ENCODE assay signal across 18 cellular contexts in the genomic region with DNA sequence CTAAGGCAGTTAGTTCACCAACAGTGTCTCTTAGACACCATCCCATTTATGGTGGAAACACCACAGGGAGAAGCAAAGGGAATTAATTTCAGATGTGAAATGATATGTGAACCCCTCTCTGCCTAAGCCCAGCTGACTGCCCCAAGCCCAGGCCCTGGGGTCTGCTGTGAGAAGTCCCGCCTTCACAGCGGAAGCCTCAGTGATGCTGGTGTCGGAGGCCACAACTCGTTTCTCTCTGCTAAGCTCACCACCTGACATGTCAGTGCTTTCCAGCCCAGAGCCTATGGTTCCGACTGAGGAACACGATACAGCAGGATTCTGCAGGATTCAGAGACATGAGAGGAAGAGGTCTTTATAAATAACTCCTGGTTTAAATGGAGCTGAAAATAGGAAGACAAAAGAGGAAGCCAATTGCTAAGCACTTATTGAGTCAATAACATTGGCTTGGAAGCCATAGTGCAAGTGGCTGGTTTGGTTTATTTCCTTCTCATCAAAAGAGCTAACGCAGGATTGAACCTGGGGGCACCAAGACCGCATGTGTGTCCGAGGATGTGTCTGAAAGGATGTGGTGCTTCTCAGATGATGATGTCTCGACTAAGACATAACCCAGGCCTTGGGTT. TPM values are rescaled to one million over a fixed set of nuclear protein-coding genes. Genes with fewer than 3 reads are reported as not detected.
"Had no signal": no experiment of that assay in that cellular context is flagged by ENCODE, and none has a peak within 500 bp of the region (broad histone marks: within the 10 kb centered on the region; RNA-seq: fewer than 3 reads in every experiment).

No MANE protein-coding gene starts in this region.

- DNase-seq: activated CD4-positive, alpha-beta memory T cell treated with anti-CD3 and anti-CD28 coated beads, Interleukin-2, amount 10 ng/mL, durations not matched to agents 7 days and 5 days; activated CD4-positive, alpha-beta T cell treated with anti-CD3 and anti-CD28 coated beads for 36 hours; activated effector memory CD4-positive, alpha-beta T cell treated with anti-CD3 and anti-CD28 coated beads, Interleukin-2, amount 50 U/mL, for 16 hours; activated T-cell treated with anti-CD3 and anti-CD28 coated beads, Interleukin-2, amount 50 U/mL, for 48 hours; dorsolateral prefrontal cortex; endodermal cell; heart left ventricle; mesendoderm; nucleus accumbens; stimulated activated CD4-positive, alpha-beta T cell treated with anti-CD3 and anti-CD28 coated beads, Interleukin-15, amount 100 ng/mL, for 24 hours; stimulated activated CD4-positive, alpha-beta T cell treated with anti-CD3 and anti-CD28 coated beads, Interleukin-4, amount 100 ng/mL, for 24 hours; stimulated activated naive CD4-positive, alpha-beta T cell treated with Interleukin-2 at 50 U/mL for 16 hours; transverse colon had no signal

- H3K36me3 ChIP-seq: transverse colon, vagina had no signal

- H3K4me1 ChIP-seq: transverse colon, vagina had no signal

- FAIRE-seq: frontal cortex had no signal

- H3K27me3 ChIP-seq: dorsolateral prefrontal cortex, heart left ventricle, transverse colon, vagina had no signal

- H3K4me1 Mint-ChIP-seq: activated CD4-positive, alpha-beta memory T cell treated with anti-CD3 and anti-CD28 coated beads, Interleukin-2, amount 10 ng/mL, durations not matched to agents 7 days and 5 days; activated CD4-positive, alpha-beta T cell treated with anti-CD3 and anti-CD28 coated beads for 36 hours; endodermal cell had no signal

- H3K4me3 ChIP-seq: dorsolateral prefrontal cortex, heart left ventricle, transverse colon, vagina had no signal

- H3K27ac Mint-ChIP-seq: activated CD4-positive, alpha-beta memory T cell treated with anti-CD3 and anti-CD28 coated beads, Interleukin-2, amount 10 ng/mL, durations not matched to agents 7 days and 5 days; activated CD4-positive, alpha-beta T cell treated with anti-CD3 and anti-CD28 coated beads for 36 hours; activated naive CD4-positive, alpha-beta T cell treated with anti-CD3 and anti-CD28 coated beads, Interleukin-2, amount 50 U/mL, for 72 hours; endodermal cell; nephron had no signal

- H3K4me3 Mint-ChIP-seq: activated CD4-positive, alpha-beta memory T cell treated with anti-CD3 and anti-CD28 coated beads, Interleukin-2, amount 10 ng/mL, durations not matched to agents 7 days and 5 days; activated CD4-positive, alpha-beta T cell treated with anti-CD3 and anti-CD28 coated beads for 36 hours; endodermal cell; nephron had no signal

- H3K27ac ChIP-seq: heart left ventricle, transverse colon, vagina had no signal

- H3K9me3 ChIP-seq: heart left ventricle, transverse colon, vagina had no signal

- ATAC-seq: activated CD4-positive, alpha-beta T cell treated with anti-CD3 and anti-CD28 coated beads for 36 hours; activated naive CD4-positive, alpha-beta T cell treated with anti-CD3 and anti-CD28 coated beads, Interleukin-2, amount 50 U/mL, for 72 hours; heart left ventricle had no signal

RNA-seq across cellular contexts. Expression of gene LOXHD1, which starts 21.9 kb away (rescaled TPM):
- total RNA-seq: activated CD4-positive, alpha-beta memory T cell treated with anti-CD3 and anti-CD28 coated beads, Interleukin-2, amount 10 ng/mL, durations not matched to agents 7 days and 5 days; epithelial cell of proximal tubule; vagina had no signal
